20 cellular contexts compared by ENCODE assay signal in the genomic region with DNA sequence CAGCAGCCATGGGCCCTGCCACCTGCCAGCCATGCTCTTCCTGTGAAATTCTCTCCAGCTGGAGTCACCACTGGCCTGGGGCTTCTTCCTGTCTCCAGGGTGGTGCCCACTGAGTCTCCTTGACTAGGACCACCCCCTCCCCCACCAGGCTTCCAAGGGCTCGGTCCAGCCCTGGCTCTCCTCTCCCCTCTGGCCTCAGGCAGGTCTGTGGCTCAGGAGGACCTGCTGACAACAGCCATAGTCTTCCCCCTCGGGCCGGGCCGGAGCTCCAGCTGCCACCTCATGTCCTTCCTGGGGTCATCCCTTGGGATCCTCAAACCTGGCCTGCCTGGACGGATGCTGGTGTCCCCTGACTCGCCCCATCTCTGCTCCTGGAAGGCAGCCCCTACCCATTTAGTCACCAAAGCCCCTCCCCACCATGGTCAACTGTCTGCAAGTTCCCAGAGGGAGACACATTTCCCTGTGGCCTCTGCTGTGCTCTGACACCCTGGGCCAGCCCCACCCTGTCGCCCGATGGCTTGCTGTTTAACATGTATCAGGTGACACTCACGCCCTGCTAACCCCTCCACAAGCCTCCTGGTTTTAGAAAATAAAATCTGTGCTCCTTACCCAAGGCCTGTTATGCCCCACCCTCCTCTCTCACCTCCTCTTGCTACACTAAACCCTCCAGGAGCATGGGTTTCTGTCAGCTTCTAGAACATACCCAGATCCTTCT.
"Had no signal": no experiment of that assay in that cellular context is flagged by ENCODE, and none has a peak within 500 bp of the region (broad histone marks: within the 10 kb centered on the region; RNA-seq: fewer than 3 reads in every experiment).

No MANE protein-coding gene starts in this region.

- H3K27ac ChIP-seq: adrenal gland, esophagus muscularis mucosa, gastroesophageal sphincter, testis, WERI-Rb-1 had no signal

- H3K4me1 Mint-ChIP-seq: naive thymus-derived CD8-positive, alpha-beta T cell had no signal

- H3K4me3 ChIP-seq: adrenal gland, esophagus muscularis mucosa, gastroesophageal sphincter, testis had no signal

- ATAC-seq: activated T-cell treated with anti-CD3 and anti-CD28 coated beads, Interleukin-2, amount 50 U/mL, for 72 hours; gastroesophageal sphincter; naive thymus-derived CD8-positive, alpha-beta T cell had no signal

- H3K27ac Mint-ChIP-seq: activated T-cell treated with anti-CD3 and anti-CD28 coated beads, Interleukin-2, amount 50 U/mL, for 72 hours; dendritic cell treated with granulocyte-macrophage colony-stimulating factor and Interleukin-4, amounts not matched to agents 40 ng/mL and 50 ng/mL, for 4 days; progenitor cell of endocrine pancreas; type B pancreatic cell had no signal

- H3K9me3 ChIP-seq: adrenal gland, esophagus muscularis mucosa, gastroesophageal sphincter, testis had no signal

- H3K9me3 Mint-ChIP-seq: activated T-cell treated with anti-CD3 and anti-CD28 coated beads, Interleukin-2, amount 50 U/mL, for 72 hours; dendritic cell treated with granulocyte-macrophage colony-stimulating factor and Interleukin-4, amounts not matched to agents 40 ng/mL and 50 ng/mL, for 4 days; type B pancreatic cell had no signal

- H3K36me3 ChIP-seq: adrenal gland, esophagus muscularis mucosa, gastroesophageal sphincter, WERI-Rb-1 had no signal

- H3K4me1 ChIP-seq: adrenal gland, testis had no signal

- H3K36me3 Mint-ChIP-seq: naive thymus-derived CD8-positive, alpha-beta T cell; type B pancreatic cell had no signal

- DNase-seq: activated CD4-positive, alpha-beta T cell treated with anti-CD3 and anti-CD28 coated beads for 1 hour; activated CD4-positive, alpha-beta T cell treated with anti-CD3 and anti-CD28 coated beads, Interleukin-2, amount 50 U/mL, for 4 hours; activated effector memory CD4-positive, alpha-beta T cell treated with anti-CD3 and anti-CD28 coated beads, Interleukin-2, amount 50 U/mL, for 16 hours; activated naive CD4-positive, alpha-beta T cell treated with anti-CD3 and anti-CD28 coated beads, Interleukin-2, amount 50 U/mL, for 16 hours; activated T-cell treated with anti-CD3 and anti-CD28 coated beads, Interleukin-2, amount 50 U/mL, for 72 hours; adrenal gland; effector CD8-positive, alpha-beta T cell; naive thymus-derived CD8-positive, alpha-beta T cell; stimulated activated CD4-positive, alpha-beta T cell treated with anti-CD3 and anti-CD28 coated beads, Interleukin-12 subunit alpha, Interleukin-12 subunit beta, amount 100 ng/mL, for 4 hours; SW 1271; T-helper 2 cell; testis; WERI-Rb-1 had no signal

- H3K4me3 Mint-ChIP-seq: activated T-cell treated with anti-CD3 and anti-CD28 coated beads, Interleukin-2, amount 50 U/mL, for 72 hours; dendritic cell treated with granulocyte-macrophage colony-stimulating factor and Interleukin-4, amounts not matched to agents 40 ng/mL and 50 ng/mL, for 4 days; naive thymus-derived CD8-positive, alpha-beta T cell; type B pancreatic cell had no signal

- H3K27me3 ChIP-seq: adrenal gland, testis had no signal

- FAIRE-seq: bronchial epithelial cell, endothelial cell of umbilical vein had no signal
